Comparison of ENCODE assay signal across 23 cellular contexts in genomic region chr3:155409336-155409735, GRCh38.
DNase-seq lines count a peak whose midpoint lies in the region; ATAC-seq, FAIRE-seq and TF ChIP-seq lines count a peak whose summit lies in the region.
"Had no signal": no experiment of that assay in that cellular context is flagged by ENCODE, and none has a peak within 500 bp of the region (broad histone marks: within the 10 kb centered on the region; RNA-seq: fewer than 3 reads in every experiment).

No MANE protein-coding gene starts in this region.

- H2BK5ac ChIP-seq in neuronal stem cell (ENCODE audit: low read length): no peak overlapping the region

- POLR2A ChIA-PET in K562 (lab: Yijun Ruan, JAX): no interaction called here

- H3K4me1 ChIP-seq in cardiac muscle cell (ENCODE audit: low read depth): peaks cover 44% of the 10 kb centered on the region
- no peaks in the 10 kb centered on the region for H3K4me1 ChIP-seq in right cardiac atrium (ENCODE audit: control insufficient read depth, insufficient read depth, low read length)
- no peaks in the 10 kb centered on the region for H3K4me1 ChIP-seq in K562 (replicated peaks in 1 of 2; ENCODE audit: control insufficient read depth in 2 of 2, insufficient read depth in 2 of 2, low read length in 2 of 2)
- peaks cover 1 to 4% of the 10 kb centered on the region in 2 donors for H3K4me1 ChIP-seq in neuronal stem cell (ENCODE audit: control insufficient read depth in 2 of 2, insufficient read depth in 1 of 2, low read depth in 1 of 2, low read length in 2 of 2)

- no peak overlapping the region for H3K4ac ChIP-seq in neuronal stem cell (ENCODE audit: low read length)

- no peaks in the 10 kb centered on the region for H3K79me1 ChIP-seq in neuronal stem cell (ENCODE audit: low read depth, low read length)

- no peak overlapping the region for H4K8ac ChIP-seq in neuronal stem cell (ENCODE audit: low read depth, low read length)

- no peak overlapping the region for H2AFZ ChIP-seq in K562 (ENCODE audit: low read depth, low read length)
- H2AFZ ChIP-seq in neuronal stem cell (ENCODE audit: low read length): peak overlapping the region; percentile 47
- H2AFZ ChIP-seq: GM23248 had no signal

- no peak overlapping the region for H2BK120ac ChIP-seq in neuronal stem cell (ENCODE audit: low read depth, low read length)

- no peak for TF ChIP-seq RAD21 in K562 (CRISPR knock-in tag; conservative IDR thresholded peaks at IDR 0.05 in 1 of 2, IDR thresholded peaks at IDR 0.05 in 1 of 2)

- BruUV-seq in K562 (replicated peaks; lab: Mats Ljungman, UMichigan): no TSS peak

- H2BK15ac ChIP-seq in neuronal stem cell (ENCODE audit: low read length): no peak overlapping the region

- H3K4me2 ChIP-seq in K562 (ENCODE audit: insufficient read depth, low read length): no peak overlapping the region
- H3K4me2 ChIP-seq in neuronal stem cell (ENCODE audit: insufficient read depth, low read length, poor library complexity, severe bottlenecking): no peak overlapping the region

- DNase-seq in cardiac muscle cell (ENCODE audit: low read depth in 1 of 2, low spot score in 1 of 2): no peak
- no peak for DNase-seq in right cardiac atrium
- DNase-seq in K562 (ENCODE audit: extremely low read depth in 1 of 4, low spot score in 3 of 4): no peak
- no peak for DNase-seq in neuronal stem cell (ENCODE audit: low spot score)
- DNase-seq in stimulated activated naive B cell treated with anti-CD40 and anti-IgM and Interleukin-4, amounts not matched to agents 10 μg/mL and 1 μg/mL and 100 μg/mL, for 72 hours: no peak
- no peak for DNase-seq in SKM-1 (lab: John Stamatoyannopoulos, UW; ENCODE audit: unreplicated experiment)
- DNase-seq in activated CD4-positive, CD25-positive, alpha-beta regulatory T cell treated with anti-CD3 and anti-CD28 coated beads, Interleukin-2, amount 50 U/mL, for 72 hours: no peak
- DNase-seq: C1 segment of cervical spinal cord; CD4-positive, alpha-beta memory T cell; COR-L47; DMS153; DND-41; GM23248; H7; HCEC 1CT had no signal

- no peaks in the 10 kb centered on the region for H3K79me2 ChIP-seq in K562 (ENCODE audit: control insufficient read depth, insufficient read depth, low read length)

- no peak overlapping the region for H3K23ac ChIP-seq in neuronal stem cell (ENCODE audit: low read depth, low read length, poor library complexity)

- H2AK5ac ChIP-seq in neuronal stem cell (ENCODE audit: low read depth, low read length): no peak overlapping the region

- in situ Hi-C loops in K562 (cut with MboI): no loop called here

- H3K4me3 ChIP-seq in cardiac muscle cell (no peak overlapping the region), right cardiac atrium (ENCODE audit: low read length) (no peak overlapping the region), K562 (no peak overlapping the region), neuronal stem cell (ENCODE audit: low read length in 2 of 2) (no peak overlapping the region)
- H3K4me3 ChIP-seq: GM23248 had no signal

- FAIRE-seq in K562 (lab: Jason Lieb, UNC): peak; percentile 61
- FAIRE-seq: A204.1, G401.6, GM12892, GM19239, H1 had no signal

- H3K9me1 ChIP-seq in K562 (ENCODE audit: control insufficient read depth, insufficient read depth, low read length): no peaks in the 10 kb centered on the region

- H3K4me3 Mint-ChIP-seq in stimulated activated naive B cell treated with anti-CD40 and anti-IgM and Interleukin-4, amounts not matched to agents 10 μg/mL and 1 μg/mL and 100 μg/mL, for 72 hours: no peak overlapping the region
- H3K4me3 Mint-ChIP-seq: B cell; CD4-positive, alpha-beta memory T cell had no signal

- H3K9me3 ChIP-seq in cardiac muscle cell (ENCODE audit: low read depth) (no peaks in the 10 kb centered on the region), right cardiac atrium (ENCODE audit: control insufficient read depth, low read length) (no peaks in the 10 kb centered on the region), K562 (replicated peaks; ENCODE audit: control insufficient read depth, insufficient read depth, low read depth, low read length) (no peaks in the 10 kb centered on the region), neuronal stem cell (replicated peaks in 1 of 2; ENCODE audit: control insufficient read depth in 2 of 2, insufficient read depth in 1 of 2, low read depth in 1 of 2, low read length in 2 of 2) (peaks cover 2 to 9% of the 10 kb centered on the region in 2 donors)

- H3K14ac ChIP-seq in neuronal stem cell (ENCODE audit: low read length): no peak overlapping the region

- TF ChIP-seq CTCF in cardiac muscle cell (IDR thresholded peaks at IDR 0.05; ENCODE audit: low read depth, low read length): no peak
- TF ChIP-seq CTCF in K562 (IDR thresholded peaks at IDR 0.05 in 2 of 3, conservative IDR thresholded peaks at IDR 0.05 in 1 of 3; ENCODE audit: insufficient read depth in 2 of 3, low read depth in 1 of 3, low read length in 3 of 3): no peak

- no peaks in the 10 kb centered on the region for H4K20me1 ChIP-seq in K562 (replicated peaks; ENCODE audit: control insufficient read depth, insufficient read depth, low read length)

- no peak for TF ChIP-seq EP300 in K562 (IDR thresholded peaks at IDR 0.05; ENCODE audit: low read length)

- H3K27me3 Mint-ChIP-seq in stimulated activated naive B cell treated with anti-CD40 and anti-IgM and Interleukin-4, amounts not matched to agents 10 μg/mL and 1 μg/mL and 100 μg/mL, for 72 hours: no peaks in the 10 kb centered on the region
- H3K27me3 Mint-ChIP-seq: B cell had no signal

- peaks cover 0 to 8% of the 10 kb centered on the region in 2 donors for H3K4me1 Mint-ChIP-seq in stimulated activated naive B cell treated with anti-CD40 and anti-IgM and Interleukin-4, amounts not matched to agents 10 μg/mL and 1 μg/mL and 100 μg/mL, for 72 hours
- H3K4me1 Mint-ChIP-seq: B cell; CD4-positive, alpha-beta memory T cell had no signal

- no peaks in the 10 kb centered on the region for H3K36me3 Mint-ChIP-seq in stimulated activated naive B cell treated with anti-CD40 and anti-IgM and Interleukin-4, amounts not matched to agents 10 μg/mL and 1 μg/mL and 100 μg/mL, for 72 hours
- H3K36me3 Mint-ChIP-seq: CD4-positive, alpha-beta memory T cell had no signal

- no peak overlapping the region for H2BK12ac ChIP-seq in neuronal stem cell (ENCODE audit: low read length)

- no peaks in the 10 kb centered on the region for H3K27me3 ChIP-seq in cardiac muscle cell
- H3K27me3 ChIP-seq in right cardiac atrium (ENCODE audit: control insufficient read depth, insufficient read depth): no peaks in the 10 kb centered on the region
- no peaks in the 10 kb centered on the region for H3K27me3 ChIP-seq in K562 (ENCODE audit: control insufficient read depth in 2 of 2, insufficient read depth in 2 of 2, low read length in 2 of 2)
- no peaks in the 10 kb centered on the region for H3K27me3 ChIP-seq in neuronal stem cell (ENCODE audit: control insufficient read depth in 3 of 3, insufficient read depth in 3 of 3, low read depth in 1 of 3, low read length in 3 of 3)

- peak overlapping the region; percentile 80 for H3K27ac ChIP-seq in cardiac muscle cell
- H3K27ac ChIP-seq in right cardiac atrium (ENCODE audit: low read length): no peak overlapping the region
- H3K27ac ChIP-seq in K562 (ENCODE audit: extremely low read depth, low read depth, low read length): no peak overlapping the region
- H3K27ac ChIP-seq in neuronal stem cell (replicated peaks; ENCODE audit: low read length): no peak overlapping the region
- H3K27ac ChIP-seq: 22Rv1, GM23248 had no signal

- intact Hi-C loops in right cardiac atrium (cut with DNase I) (no loop called here), K562 (cut with micrococcal nuclease) (no loop called here)

- H3K18ac ChIP-seq in neuronal stem cell (ENCODE audit: low read length): no peak overlapping the region

- H3K36me3 ChIP-seq in cardiac muscle cell (no peaks in the 10 kb centered on the region), K562 (ENCODE audit: control insufficient read depth, insufficient read depth, low read length) (no peaks in the 10 kb centered on the region), neuronal stem cell (replicated peaks in 1 of 2; ENCODE audit: control insufficient read depth in 2 of 2, insufficient read depth in 2 of 2, low read length in 2 of 2) (no peaks in the 10 kb centered on the region)

- CTCF ChIA-PET in K562 (lab: Yijun Ruan, JAX; ENCODE audit: low intra/inter-chr PET ratio): no interaction called here

- no peak for ATAC-seq in right cardiac atrium
- no peak for ATAC-seq in K562
- ATAC-seq in stimulated activated naive B cell treated with anti-CD40 and anti-IgM and Interleukin-4, amounts not matched to agents 10 μg/mL and 1 μg/mL and 100 μg/mL, for 72 hours (replicated peaks): peak; percentile 43 to 67
- ATAC-seq in HG03432 (IDR thresholded peaks at IDR 0.05; ENCODE audit: unreplicated experiment): no peak

- H3K9me3 Mint-ChIP-seq in stimulated activated naive B cell treated with anti-CD40 and anti-IgM and Interleukin-4, amounts not matched to agents 10 μg/mL and 1 μg/mL and 100 μg/mL, for 72 hours: peaks cover 0 to 3% of the 10 kb centered on the region in 2 donors

- H3K9ac ChIP-seq in K562 (ENCODE audit: insufficient read depth in 1 of 2, low read depth in 2 of 2, low read length in 2 of 2): no peak overlapping the region
- H3K9ac ChIP-seq in neuronal stem cell (ENCODE audit: low read depth, low read length, poor library complexity): no peak overlapping the region
- H3K9ac ChIP-seq: GM23248 had no signal

- H4K91ac ChIP-seq in neuronal stem cell (ENCODE audit: low read depth, low read length, poor library complexity): no peak overlapping the region

- H3K27ac Mint-ChIP-seq in stimulated activated naive B cell treated with anti-CD40 and anti-IgM and Interleukin-4, amounts not matched to agents 10 μg/mL and 1 μg/mL and 100 μg/mL, for 72 hours: no peak overlapping the region
- H3K27ac Mint-ChIP-seq: B cell; CD4-positive, alpha-beta memory T cell had no signal

- TF ChIP-seq POLR2A in K562 (conservative IDR thresholded peaks at IDR 0.05): no peak

TF ChIP-seq in K562, 482 proteins besides CTCF, POLR2A, EP300 and RAD21 (continues in another document):
- TF ChIP-seq TAL1 (IDR thresholded peaks at IDR 0.05) (no peak), ESRRB (CRISPR knock-in tag; IDR thresholded peaks at IDR 0.05; ENCODE audit: borderline replicate concordance) (no peak), FIP1L1 (IDR thresholded peaks at IDR 0.05; ENCODE audit: low read depth, low read length, poor library complexity, severe bottlenecking) (no peak)

Comparison
In these comparisons a context has a peak if more than half of its experiments do, and no peak if none do; other contexts are left out.
1. ATAC-seq: peak in stimulated activated naive B cell treated with anti-CD40 and anti-IgM and Interleukin-4, amounts not matched to agents 10 μg/mL and 1 μg/mL and 100 μg/mL, for 72 hours (2 of 2); none in right cardiac atrium (0 of 2), K562 (single experiment) and HG03432 (single experiment).